Comparison of ENCODE assay signal across 20 cellular contexts in genomic region chr1:161048949-161049722, GRCh38. TPM values are rescaled to one million over a fixed set of nuclear protein-coding genes. Genes with fewer than 3 reads are reported as not detected.
DNase-seq lines count a peak whose midpoint lies in the region; ATAC-seq and TF ChIP-seq lines count a peak whose summit lies in the region.
"Had no signal": no experiment of that assay in that cellular context is flagged by ENCODE, and none has a peak within 500 bp of the region (broad histone marks: within the 10 kb centered on the region; RNA-seq: fewer than 3 reads in every experiment).

No MANE protein-coding gene starts in this region.

- H3K4me3 ChIP-seq in Karpas-422 (ENCODE audit: low read length) (no peak overlapping the region), foreskin fibroblast (ENCODE audit: low read depth in 1 of 2, low read length in 2 of 2) (no peak overlapping the region)
- H3K4me3 ChIP-seq: transverse colon had no signal

- no peak overlapping the region for H3K9ac ChIP-seq in Karpas-422 (ENCODE audit: low read length)
- H3K9ac ChIP-seq: parathyroid adenoma had no signal

- no peaks in the 10 kb centered on the region for H4K20me1 ChIP-seq in Karpas-422 (ENCODE audit: insufficient read depth, low read depth, low read length)

- no peak for DNase-seq in activated CD4-positive, alpha-beta T cell treated with anti-CD3 and anti-CD28 coated beads for 36 hours
- DNase-seq in activated CD4-positive, alpha-beta T cell treated with anti-CD3 and anti-CD28 coated beads, Interleukin-2, amount 50 U/mL, for 1 hour: no peak
- DNase-seq in Karpas-422: peak; percentile 41
- no peak for DNase-seq in progenitor cell of endocrine pancreas (ENCODE audit: low spot score, unreplicated experiment)
- DNase-seq in NCI-H1048 (lab: John Stamatoyannopoulos, UW): no peak
- no peak for DNase-seq in foreskin fibroblast
- DNase-seq: C1 segment of cervical spinal cord; effector CD4-positive, alpha-beta T cell; KBM-7; NCI-H1092 treated with DMSO at 0.1 percent for 48 hours; NCI-H774; PC-3; transverse colon had no signal

- H3K9me3 ChIP-seq in Karpas-422 (ENCODE audit: low read length): no peaks in the 10 kb centered on the region
- H3K9me3 ChIP-seq: transverse colon had no signal

- no peaks in the 10 kb centered on the region for H3K9me2 ChIP-seq in Karpas-422 (replicated peaks; ENCODE audit: insufficient read depth, low read length)

- CTCF ChIA-PET in activated CD4-positive, alpha-beta T cell treated with anti-CD3 and anti-CD28 coated beads for 36 hours (lab: Charles Lee): interaction anchor here (1.2 kb wide), 1 partner anchor 11 kb away, joined by 6 read pairs; no protein-coding TSS in a partner anchor

- H3K27ac ChIP-seq in Karpas-422 (ENCODE audit: low read length): peak overlapping the region; percentile 96
- H3K27ac ChIP-seq: parathyroid adenoma, transverse colon had no signal

- no peaks in the 10 kb centered on the region for H3K27me3 ChIP-seq in Karpas-422 (ENCODE audit: low read length)
- H3K27me3 ChIP-seq: transverse colon had no signal

- no peak overlapping the region for H3K4me3 Mint-ChIP-seq in activated CD4-positive, alpha-beta T cell treated with anti-CD3 and anti-CD28 coated beads for 36 hours
- no peak overlapping the region for H3K4me3 Mint-ChIP-seq in dendritic cell treated with granulocyte-macrophage colony-stimulating factor and Interleukin-4, amounts not matched to agents 40 ng/mL and 50 ng/mL, for 4 days
- H3K4me3 Mint-ChIP-seq in progenitor cell of endocrine pancreas (ENCODE audit: low read depth): no peak overlapping the region
- H3K4me3 Mint-ChIP-seq: mesothelial cell of epicardium had no signal

- H3K79me2 ChIP-seq in Karpas-422 (ENCODE audit: low read length): peaks cover 7% of the 10 kb centered on the region

- peaks cover 27% of the 10 kb centered on the region for H3K4me1 ChIP-seq in Karpas-422 (ENCODE audit: low read length)

- peaks cover 14% of the 10 kb centered on the region for H3K4me1 Mint-ChIP-seq in activated CD4-positive, alpha-beta T cell treated with anti-CD3 and anti-CD28 coated beads for 36 hours
- H3K4me1 Mint-ChIP-seq in dendritic cell treated with granulocyte-macrophage colony-stimulating factor and Interleukin-4, amounts not matched to agents 40 ng/mL and 50 ng/mL, for 4 days (ENCODE audit: low read depth): peaks cover 61% of the 10 kb centered on the region
- peaks cover 8% of the 10 kb centered on the region for H3K4me1 Mint-ChIP-seq in progenitor cell of endocrine pancreas (ENCODE audit: low read depth)

- H3K27me3 Mint-ChIP-seq in activated CD4-positive, alpha-beta T cell treated with anti-CD3 and anti-CD28 coated beads for 36 hours: no peaks in the 10 kb centered on the region
- H3K27me3 Mint-ChIP-seq in dendritic cell treated with granulocyte-macrophage colony-stimulating factor and Interleukin-4, amounts not matched to agents 40 ng/mL and 50 ng/mL, for 4 days: no peaks in the 10 kb centered on the region
- peaks cover 5% of the 10 kb centered on the region for H3K27me3 Mint-ChIP-seq in progenitor cell of endocrine pancreas

- H3K4me2 ChIP-seq in Karpas-422 (ENCODE audit: low read depth, low read length, poor library complexity, severe bottlenecking): no peak overlapping the region

- ATAC-seq in activated CD4-positive, alpha-beta T cell treated with anti-CD3 and anti-CD28 coated beads for 36 hours: no peak
- no peak for ATAC-seq in HG03039 (IDR thresholded peaks at IDR 0.05; ENCODE audit: unreplicated experiment)
- ATAC-seq: PC-3 had no signal

- H3K36me3 ChIP-seq in Karpas-422 (ENCODE audit: insufficient read depth, low read length): peaks cover 15% of the 10 kb centered on the region; the same call in 1 of the 2 replicates
- H3K36me3 ChIP-seq: transverse colon had no signal

- TF ChIP-seq CTCF in progenitor cell of endocrine pancreas (IDR thresholded peaks at IDR 0.05; ENCODE audit: unreplicated experiment): no peak
- TF ChIP-seq CTCF in foreskin fibroblast (IDR thresholded peaks at IDR 0.05; ENCODE audit: low read depth, low read length): no peak

- H3K36me3 Mint-ChIP-seq in activated CD4-positive, alpha-beta T cell treated with anti-CD3 and anti-CD28 coated beads for 36 hours (ENCODE audit: low read depth): peaks cover 59% of the 10 kb centered on the region
- H3K36me3 Mint-ChIP-seq in dendritic cell treated with granulocyte-macrophage colony-stimulating factor and Interleukin-4, amounts not matched to agents 40 ng/mL and 50 ng/mL, for 4 days (ENCODE audit: low read depth): peaks cover 94% of the 10 kb centered on the region
- H3K36me3 Mint-ChIP-seq in progenitor cell of endocrine pancreas (ENCODE audit: insufficient read depth): peaks cover 8% of the 10 kb centered on the region

- POLR2A ChIA-PET in activated CD4-positive, alpha-beta T cell treated with anti-CD3 and anti-CD28 coated beads for 36 hours (lab: Charles Lee): no interaction called here

- intact Hi-C loops in activated CD4-positive, alpha-beta T cell treated with anti-CD3 and anti-CD28 coated beads for 36 hours (cut with DNase I, micrococcal nuclease): loop anchor here (5.0 kb wide), 2 partner anchors 103 to 348 kb away; partner anchors contain the start of gene UFC1 (in 1 of the 2)
- intact Hi-C loops in dendritic cell treated with granulocyte-macrophage colony-stimulating factor and Interleukin-4, amounts not matched to agents 40 ng/mL and 50 ng/mL, for 4 days (cut with micrococcal nuclease): loop anchor here (10.0 kb wide), 1 partner anchor 86 kb away; the partner anchor contains the start of gene DEDD

- no peak overlapping the region for H2AFZ ChIP-seq in Karpas-422 (ENCODE audit: low read length)
- H2AFZ ChIP-seq: parathyroid adenoma had no signal

- H3K27ac Mint-ChIP-seq in activated CD4-positive, alpha-beta T cell treated with anti-CD3 and anti-CD28 coated beads for 36 hours: peak overlapping the region; percentile 13
- peak overlapping the region; percentile 100 for H3K27ac Mint-ChIP-seq in dendritic cell treated with granulocyte-macrophage colony-stimulating factor and Interleukin-4, amounts not matched to agents 40 ng/mL and 50 ng/mL, for 4 days
- peak overlapping the region; percentile 69 for H3K27ac Mint-ChIP-seq in progenitor cell of endocrine pancreas
- H3K27ac Mint-ChIP-seq: mesothelial cell of epicardium had no signal

- H3K9me3 Mint-ChIP-seq in activated CD4-positive, alpha-beta T cell treated with anti-CD3 and anti-CD28 coated beads for 36 hours (ENCODE audit: low read depth): no peaks in the 10 kb centered on the region
- no peaks in the 10 kb centered on the region for H3K9me3 Mint-ChIP-seq in dendritic cell treated with granulocyte-macrophage colony-stimulating factor and Interleukin-4, amounts not matched to agents 40 ng/mL and 50 ng/mL, for 4 days
- H3K9me3 Mint-ChIP-seq in progenitor cell of endocrine pancreas (ENCODE audit: low read depth): peaks cover 14% of the 10 kb centered on the region

RNA-seq across cellular contexts. Expression of gene USF1, which starts 3.4 kb away (rescaled TPM):
- 10 to 100 TPM; 34.5 to 42.8 TPM for total RNA-seq in activated CD4-positive, alpha-beta T cell treated with anti-CD3 and anti-CD28 coated beads for 36 hours
- total RNA-seq in Karpas-422 (2014; rRNA removed; shearing (Covaris generic); ENCODE audit: low replicate concordance): 61.2 and 111 TPM in 2 replicates
- total RNA-seq in progenitor cell of endocrine pancreas: 79.9 and 88.7 TPM in 2 replicates

RNA-seq across cellular contexts. Expression of gene TSTD1, which starts 10.4 kb away (rescaled TPM):
- 10 to 100 TPM; 26.0 to 42.8 TPM for total RNA-seq in activated CD4-positive, alpha-beta T cell treated with anti-CD3 and anti-CD28 coated beads for 36 hours
- 16.0 and 32.3 TPM in 2 replicates for total RNA-seq in Karpas-422 (2014; rRNA removed; shearing (Covaris generic); ENCODE audit: low replicate concordance)
- 52.0 and 54.7 TPM in 2 replicates for total RNA-seq in progenitor cell of endocrine pancreas
- total RNA-seq: A172 had no signal

RNA-seq across cellular contexts. Expression of gene ARHGAP30, which starts 20.6 kb away (rescaled TPM):
- 100 to 1,000 TPM; 125 to 165 TPM for total RNA-seq in activated CD4-positive, alpha-beta T cell treated with anti-CD3 and anti-CD28 coated beads for 36 hours
- total RNA-seq in Karpas-422 (2014; rRNA removed; shearing (Covaris generic); ENCODE audit: low replicate concordance): 36.5 and 59.6 TPM in 2 replicates
- 0.20 TPM in 1 of 2 replicates, not detected in the other for total RNA-seq in progenitor cell of endocrine pancreas
- total RNA-seq: SK-MEL-5 had no signal

RNA-seq across cellular contexts. Expression of gene F11R, which starts 28.2 kb away (rescaled TPM):
- 10 to 100 TPM; 16.9 to 25.2 TPM for total RNA-seq in activated CD4-positive, alpha-beta T cell treated with anti-CD3 and anti-CD28 coated beads for 36 hours
- 0.36 and 6.5 TPM in 2 replicates for total RNA-seq in Karpas-422 (2014; rRNA removed; shearing (Covaris generic); ENCODE audit: low replicate concordance)
- 149 and 156 TPM in 2 replicates for total RNA-seq in progenitor cell of endocrine pancreas

RNA-seq across cellular contexts. Expression of gene NECTIN4, which starts 40.2 kb away (rescaled TPM):
- total RNA-seq in activated CD4-positive, alpha-beta T cell treated with anti-CD3 and anti-CD28 coated beads for 36 hours: not detected
- total RNA-seq in Karpas-422 (2014; rRNA removed; shearing (Covaris generic); ENCODE audit: low replicate concordance): not detected in 2 replicates
- 1.9 and 2.4 TPM in 2 replicates for total RNA-seq in progenitor cell of endocrine pancreas
- total RNA-seq: skeletal muscle tissue had no signal

Comparison
In these comparisons a context has a peak if more than half of its experiments do, and no peak if none do; other contexts are left out.
1. H3K27ac Mint-ChIP-seq: peak in every context shown above with its lines; median percentile 100 in dendritic cell treated with granulocyte-macrophage colony-stimulating factor and Interleukin-4, amounts not matched to agents 40 ng/mL and 50 ng/mL, for 4 days; 69 in progenitor cell of endocrine pancreas; 13 in activated CD4-positive, alpha-beta T cell treated with anti-CD3 and anti-CD28 coated beads for 36 hours.
2. RNA of gene ARHGAP30, which starts 20.6 kb away (total RNA-seq): 125 to 165 TPM in activated CD4-positive, alpha-beta T cell treated with anti-CD3 and anti-CD28 coated beads for 36 hours and 36.5 to 59.6 TPM in Karpas-422; 0.20 TPM in progenitor cell of endocrine pancreas; every median in the first group is over 10 times any median in the second.